9 cellular contexts compared by ENCODE assay signal in genomic region chr5:168227973-168228615, GRCh38.
DNase-seq lines count a peak whose midpoint lies in the region; ATAC-seq, FAIRE-seq and TF ChIP-seq lines count a peak whose summit lies in the region.
"Had no signal": no experiment of that assay in that cellular context is flagged by ENCODE, and none has a peak within 500 bp of the region (broad histone marks: within the 10 kb centered on the region; RNA-seq: fewer than 3 reads in every experiment).

No MANE protein-coding gene starts in this region.

- BruUV-seq in GM12878 (replicated peaks; lab: Mats Ljungman, UMichigan): no TSS peak

- peak; percentile 96 for FAIRE-seq in GM12892 (lab: Jason Lieb, UNC)
- peak; percentile 98 for FAIRE-seq in GM12878 (lab: Jason Lieb, UNC)
- FAIRE-seq in urothelium cell line (lab: Jason Lieb, UNC): no peak

- TF ChIP-seq POLR2A in GM12892 (IDR thresholded peaks at IDR 0.05; ENCODE audit: low read depth, low read length) (peak; percentile 38; the same call in 1 of the 2 replicates), GM12878 (IDR thresholded peaks at IDR 0.05; ENCODE audit: low read depth, low read length) (no peak)

- CTCF ChIA-PET in GM12878 (lab: Yijun Ruan, JAX): interaction anchor here (0.6 to 1.3 kb wide), 3 partner anchors 9 to 19 kb away, joined by 3 to 5 read pairs (median 4); no protein-coding TSS in a partner anchor

- peak overlapping the region; percentile 45 for H3K4me2 ChIP-seq in GM12878 (ENCODE audit: control insufficient read depth, insufficient read depth)

- TF ChIP-seq RAD21 in GM12878 (IDR thresholded peaks at IDR 0.05; ENCODE audit: insufficient read depth, low read depth, low read length): no peak

- H3K9ac ChIP-seq in GM12878 (ENCODE audit: control insufficient read depth, insufficient read depth, low read length): peak overlapping the region; percentile 39

- H3K4me1 ChIP-seq in GM12878 (ENCODE audit: control insufficient read depth, insufficient read depth, low read length): peaks cover 11% of the 10 kb centered on the region

- 43% methylated on average over 9 of the region's 9 CpGs for WGBS in GM12878 (ENCODE audit: insufficient coverage, insufficient replicate concordance, low lambda C conversion rate, missing lambda C conversion rate)

- SMC1A ChIA-PET in GM12878 (lab: Charles Lee; ENCODE audit: uncharacterized antibody, unreplicated experiment): interaction anchor here (0.6 to 1.6 kb wide), 8 partner anchors 9 to 527 kb away, joined by 3 to 7 read pairs (median 3); no protein-coding TSS in a partner anchor

- DNase-seq in GM12892 (ENCODE audit: insufficient read length) (peak; percentile 25), GM12878 (ENCODE audit: low read depth, low spot score) (peak; percentile 64), Kasumi-1 (lab: John Stamatoyannopoulos, UW) (no peak), urothelium cell line (ENCODE audit: low spot score) (no peak), SHP77 treated with DMSO at 0.1 percent for 48 hours (lab: John Stamatoyannopoulos, UW) (no peak), medulla oblongata (ENCODE audit: extremely low spot score) (no peak)

- H3K27ac ChIP-seq in GM12878 (ENCODE audit: control insufficient read depth, insufficient read depth): peak overlapping the region; percentile 78

- H3K79me2 ChIP-seq in GM12878 (ENCODE audit: control insufficient read depth, insufficient read depth, low read length): no peaks in the 10 kb centered on the region

- no peak for TF ChIP-seq EP300 in GM12878 (IDR thresholded peaks at IDR 0.05; ENCODE audit: borderline replicate concordance in 1 of 2, control insufficient read depth in 1 of 2, low read depth in 2 of 2, low read length in 2 of 2)

- in situ Hi-C loops in GM12878 (cut with MboI): no loop called here

- peak; percentile 100 for ATAC-seq in GM21381 (IDR thresholded peaks at IDR 0.05; ENCODE audit: unreplicated experiment)
- ATAC-seq in HG03378 (IDR thresholded peaks at IDR 0.05; ENCODE audit: unreplicated experiment): peak; percentile 99
- peak; percentile 100 for ATAC-seq in GM12878

- H3K4me3 ChIP-seq in GM12878: no peak overlapping the region
- H3K4me3 ChIP-seq: lung had no signal

- H2AFZ ChIP-seq in GM12878 (ENCODE audit: control insufficient read depth, low read depth, low read length): peak overlapping the region; percentile 79

- no peaks in the 10 kb centered on the region for H3K36me3 ChIP-seq in GM12878 (ENCODE audit: control insufficient read depth in 2 of 2, insufficient read depth in 2 of 2, low read length in 1 of 2)

- RAD21 ChIA-PET in GM12878 (lab: Charles Lee; ENCODE audit: unreplicated experiment): interaction anchor here (0.6 to 1.0 kb wide), 5 partner anchors 9 to 614 kb away, joined by 3 to 5 read pairs (median 3); no protein-coding TSS in a partner anchor

- H3K27me3 ChIP-seq in GM12878 (replicated peaks in 1 of 2; ENCODE audit: control insufficient read depth in 2 of 2, insufficient read depth in 2 of 2, low read length in 1 of 2): no peaks in the 10 kb centered on the region

- POLR2A ChIA-PET in GM12878 (lab: Charles Lee): interaction anchor here (1.0 kb wide), 1 partner anchor 33 kb away, joined by 7 read pairs; no protein-coding TSS in a partner anchor

- no peaks in the 10 kb centered on the region; the same call in 2 of the 3 replicates for H3K9me3 ChIP-seq in GM12878 (replicated peaks; ENCODE audit: control insufficient read depth, insufficient read depth, low read length)

- no peaks in the 10 kb centered on the region for H4K20me1 ChIP-seq in GM12878 (ENCODE audit: control insufficient read depth, insufficient read depth)

- intact Hi-C loops in GM12878 (cut with micrococcal nuclease; ENCODE audit: unreplicated experiment): no loop called here

- no peak for TF ChIP-seq CTCF in GM12878 (IDR thresholded peaks at IDR 0.05 in 2 of 3, conservative IDR thresholded peaks at IDR 0.05 in 1 of 3; ENCODE audit: control insufficient read depth in 2 of 3, extremely low read depth in 1 of 3, insufficient read depth in 1 of 3, low read depth in 3 of 3, low read length in 3 of 3)

TF ChIP-seq in GM12878, 131 proteins besides CTCF, POLR2A, EP300 and RAD21 (continues in another document):
- 0 out of 2 replicates have a peak, but pooled peaks have one; percentile 18 for TF ChIP-seq TCF12 (IDR thresholded peaks at IDR 0.05; ENCODE audit: low read depth, low read length)
- TF ChIP-seq ATF2 (IDR thresholded peaks at IDR 0.05; ENCODE audit: low read length): peak; percentile 64; the same call in 1 of the 2 replicates
- 0 out of 2 replicates have a peak, but pooled peaks have one; percentile 34 for TF ChIP-seq POLR2AphosphoS5 (IDR thresholded peaks at IDR 0.05; ENCODE audit: low read length)
- no peak for TF ChIP-seq NRF1 (conservative IDR thresholded peaks at IDR 0.05; ENCODE audit: low read depth, low read length)
- TF ChIP-seq CUX1 (IDR thresholded peaks at IDR 0.05; ENCODE audit: insufficient replicate concordance, low read depth, low read length): peak; percentile 52
- no peak for TF ChIP-seq PRDM15 (CRISPR knock-in tag; IDR thresholded peaks at IDR 0.05)

Comparison
In these comparisons a context has a peak if more than half of its experiments do, and no peak if none do; other contexts are left out.
1. DNase-seq: peak in GM12892 (single experiment) and GM12878 (single experiment); none in Kasumi-1 (0 of 2), urothelium cell line (single experiment), SHP77 treated with DMSO at 0.1 percent for 48 hours (single experiment) and medulla oblongata (single experiment).
2. Peak in every context shown above with its lines, with median percentiles within 50 percentile points of each other: ATAC-seq.